In the genomic region with DNA sequence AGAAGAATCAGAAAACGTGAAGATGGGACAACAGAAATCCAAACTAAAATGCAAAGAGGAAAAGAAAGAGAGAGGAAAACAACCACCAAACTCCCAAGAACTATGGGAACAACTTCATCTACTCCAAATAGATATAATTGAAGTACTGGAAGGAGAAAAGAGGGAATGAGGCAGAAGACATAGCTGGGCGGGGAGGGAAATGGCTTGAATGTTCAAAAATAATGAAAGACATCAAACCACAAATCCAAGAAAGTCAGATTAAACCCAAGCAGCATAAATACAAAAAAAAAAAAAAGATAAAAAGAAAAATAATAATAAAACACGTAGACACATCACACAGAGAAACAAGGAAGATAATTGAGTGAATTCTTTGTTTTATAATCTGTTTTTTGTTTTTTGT, we compare ENCODE assay signal across 1 cellular context.
TF ChIP-seq lines count a peak whose summit lies in the region.

No MANE protein-coding gene starts in this region.

TF ChIP-seq in K562, 482 proteins besides CTCF, POLR2A, EP300 and RAD21:
- TF ChIP-seq ZBTB1 (CRISPR knock-in tag; IDR thresholded peaks at IDR 0.05; ENCODE audit: borderline replicate concordance, low read depth) (no peak), SPI1 (IDR thresholded peaks at IDR 0.05; ENCODE audit: borderline replicate concordance, low read depth, low read length) (no peak), TRIM28 (IDR thresholded peaks at IDR 0.05) (0 out of 2 replicates have a peak, but pooled peaks have one; percentile 30), ZNF766 (CRISPR knock-in tag; conservative IDR thresholded peaks at IDR 0.05) (0 out of 2 replicates have a peak, but pooled peaks have one; percentile 33)
